In genomic region chr22:22824340-22825212, GRCh38 we compare ENCODE assay signal across 23 cellular contexts.
"Had no signal": no experiment of that assay in that cellular context is flagged by ENCODE, and none has a peak within 500 bp of the region (broad histone marks: within the 10 kb centered on the region; RNA-seq: fewer than 3 reads in every experiment).

No MANE protein-coding gene starts in this region.

- H3K36me3 ChIP-seq: esophagus squamous epithelium, neutrophil, sigmoid colon, uterus had no signal

- H3K9me3 ChIP-seq: esophagus squamous epithelium, neutrophil, sigmoid colon, uterus had no signal

- H3K27me3 ChIP-seq: neutrophil, sigmoid colon, uterus had no signal

- H3K4me1 ChIP-seq: uterus had no signal

- H3K27ac ChIP-seq: esophagus squamous epithelium, neutrophil, sigmoid colon, uterus had no signal

- H3K4me3 ChIP-seq: esophagus squamous epithelium, sigmoid colon, uterus had no signal

- FAIRE-seq: bronchial epithelial cell, small intestine had no signal

- DNase-seq: activated CD4-positive, alpha-beta T cell treated with anti-CD3 and anti-CD28 coated beads for 36 hours; activated CD4-positive, CD25-positive, alpha-beta regulatory T cell; activated CD8-positive, alpha-beta memory T cell treated with anti-CD3 and anti-CD28 coated beads, Interleukin-2, amount 10 ng/mL, durations not matched to agents 7 days and 5 days; activated CD8-positive, alpha-beta T cell treated with anti-CD3 and anti-CD28 coated beads, Interleukin-2, amount 10 ng/mL, durations not matched to agents 7 days and 5 days; activated naive CD4-positive, alpha-beta T cell; activated T-cell treated with anti-CD3 and anti-CD28 coated beads, Interleukin-2, amount 50 U/mL, for 48 hours; anterior cingulate cortex; dermis blood vessel endothelial cell; effector CD4-positive, alpha-beta T cell; esophagus squamous epithelium; foreskin melanocyte; islet precursor cell; mammary epithelial cell; nephron progenitor cell; sigmoid colon; small intestine; stimulated activated CD4-positive, alpha-beta T cell treated with anti-CD3 and anti-CD28 coated beads, Interleukin-4, amount 100 ng/mL, for 24 hours; stimulated activated naive CD8-positive, alpha-beta T cell treated with anti-CD3 and anti-CD28 coated beads, Interleukin-15, amount 100 ng/mL, for 72 hours; substantia nigra; uterus had no signal

- ATAC-seq: activated CD4-positive, alpha-beta T cell treated with anti-CD3 and anti-CD28 coated beads for 36 hours; activated CD8-positive, alpha-beta memory T cell treated with anti-CD3 and anti-CD28 coated beads, Interleukin-2, amount 10 ng/mL, durations not matched to agents 7 days and 5 days; activated CD8-positive, alpha-beta T cell treated with anti-CD3 and anti-CD28 coated beads, Interleukin-2, amount 10 ng/mL, durations not matched to agents 7 days and 5 days; stimulated activated memory B cell treated with anti-CD40 and anti-IgM and Interleukin-4, amounts not matched to agents 10 μg/mL and 1 μg/mL and 100 μg/mL, for 72 hours; stimulated activated naive CD8-positive, alpha-beta T cell treated with anti-CD3 and anti-CD28 coated beads, Interleukin-15, amount 100 ng/mL, for 72 hours had no signal
